In genomic region chr5:143066556-143067281, GRCh38 we compare ENCODE assay signal across 9 cellular contexts.
A peak's percentile ranks its signal among the peaks of the same experiment; 100 is the strongest.
DNase-seq lines count a peak whose midpoint lies in the region; ATAC-seq, FAIRE-seq and TF ChIP-seq lines count a peak whose summit lies in the region.
"Had no signal": no experiment of that assay in that cellular context is flagged by ENCODE, and none has a peak within 500 bp of the region (broad histone marks: within the 10 kb centered on the region; RNA-seq: fewer than 3 reads in every experiment).

No MANE protein-coding gene starts in this region.

- peaks cover 31 to 39% of the 10 kb centered on the region in 2 donors for H3K4me1 Mint-ChIP-seq in stimulated activated naive B cell treated with anti-CD40 and anti-IgM and Interleukin-4, amounts not matched to agents 10 μg/mL and 1 μg/mL and 100 μg/mL, for 72 hours
- peaks cover 40% of the 10 kb centered on the region for H3K4me1 Mint-ChIP-seq in endodermal cell

- H3K9me3 ChIP-seq in endodermal cell (ENCODE audit: control insufficient read depth, low read length), result peaks cover 13% of the 10 kb centered on the region

- H3K27me3 ChIP-seq in endodermal cell (ENCODE audit: control insufficient read depth, insufficient read depth, low read length, poor library complexity, severe bottlenecking), result no peaks in the 10 kb centered on the region

- FAIRE-seq in GM12891 (lab: Jason Lieb, UNC), result peak; percentile 83
- FAIRE-seq: bronchial epithelial cell had no signal

- peak; percentile 58 for ATAC-seq in GM21526 (IDR thresholded peaks at IDR 0.05; ENCODE audit: low FRiP score, unreplicated experiment)
- peak; percentile 79 to 83 for ATAC-seq in stimulated activated naive B cell treated with anti-CD40 and anti-IgM and Interleukin-4, amounts not matched to agents 10 μg/mL and 1 μg/mL and 100 μg/mL, for 72 hours (replicated peaks)

- no peaks in the 10 kb centered on the region for H3K27me3 Mint-ChIP-seq in stimulated activated naive B cell treated with anti-CD40 and anti-IgM and Interleukin-4, amounts not matched to agents 10 μg/mL and 1 μg/mL and 100 μg/mL, for 72 hours
- H3K27me3 Mint-ChIP-seq in endodermal cell (ENCODE audit: insufficient read depth), result no peaks in the 10 kb centered on the region

- no peak overlapping the region for H3K27ac ChIP-seq in endodermal cell (ENCODE audit: low read depth, low read length)

- peaks cover 11% of the 10 kb centered on the region for H3K4me1 ChIP-seq in endodermal cell (ENCODE audit: control insufficient read depth, insufficient read depth, low read length)

- H3K36me3 Mint-ChIP-seq in stimulated activated naive B cell treated with anti-CD40 and anti-IgM and Interleukin-4, amounts not matched to agents 10 μg/mL and 1 μg/mL and 100 μg/mL, for 72 hours, result peaks cover 14 to 31% of the 10 kb centered on the region in 2 donors
- H3K36me3 Mint-ChIP-seq in endodermal cell (ENCODE audit: low read depth), result peaks cover 47% of the 10 kb centered on the region

- TF ChIP-seq CTCF in fibroblast of mammary gland (conservative IDR thresholded peaks at IDR 0.05; ENCODE audit: control insufficient read depth, insufficient read depth, low read depth, low read length) (no peak), endodermal cell (conservative IDR thresholded peaks at IDR 0.05) (no peak)

- WGBS in endodermal cell (ENCODE audit: insufficient coverage in 1 of 2, insufficient read length in 1 of 2), 2 experiments, result 85% methylated on average over 8 of the region's 8 CpGs; no CpG with 5 or more reads in 1 of the 2 experiments

- H3K9ac ChIP-seq in endodermal cell (ENCODE audit: extremely low read depth, low read length, poor library complexity, severe bottlenecking), result no peak overlapping the region

- TF ChIP-seq POLR2A in GM12891 (IDR thresholded peaks at IDR 0.05; ENCODE audit: low read depth, low read length), result no peak

- H3K4me3 Mint-ChIP-seq in stimulated activated naive B cell treated with anti-CD40 and anti-IgM and Interleukin-4, amounts not matched to agents 10 μg/mL and 1 μg/mL and 100 μg/mL, for 72 hours, result peak overlapping the region in 1 of 2 donors; percentile 21
- H3K4me3 Mint-ChIP-seq in endodermal cell, result no peak overlapping the region

- no peak overlapping the region for H3K4me3 ChIP-seq in fibroblast of mammary gland (ENCODE audit: control insufficient read depth, low read depth, low read length)
- no peak overlapping the region for H3K4me3 ChIP-seq in endodermal cell (ENCODE audit: low read length)

- H3K9me3 Mint-ChIP-seq in stimulated activated naive B cell treated with anti-CD40 and anti-IgM and Interleukin-4, amounts not matched to agents 10 μg/mL and 1 μg/mL and 100 μg/mL, for 72 hours, result peaks cover under 1 to 2% of the 10 kb centered on the region in 2 donors
- H3K9me3 Mint-ChIP-seq in endodermal cell, result peaks cover 15% of the 10 kb centered on the region

- no peak for DNase-seq in GM12891 (ENCODE audit: insufficient read length, low spot score)
- DNase-seq in MV-4-11 (lab: John Stamatoyannopoulos, UW), result peak; percentile 29
- DNase-seq in fibroblast of mammary gland (ENCODE audit: low read depth), result peak; percentile 74
- peak; percentile 3 for DNase-seq in stimulated activated naive B cell treated with anti-CD40 and anti-IgM and Interleukin-4, amounts not matched to agents 10 μg/mL and 1 μg/mL and 100 μg/mL, for 72 hours
- DNase-seq in NCI-H2029 treated with DMSO at 0.1 percent for 48 hours (lab: John Stamatoyannopoulos, UW), result no peak
- DNase-seq in endodermal cell, result no peak
- no peak for DNase-seq in DMS 273 treated with DMSO at 0.1 percent for 48 hours (lab: John Stamatoyannopoulos, UW)

- H3K36me3 ChIP-seq in endodermal cell (ENCODE audit: control insufficient read depth, insufficient read depth, low read length), result peaks cover 4% of the 10 kb centered on the region

- peak overlapping the region; percentile 63 for H3K27ac Mint-ChIP-seq in stimulated activated naive B cell treated with anti-CD40 and anti-IgM and Interleukin-4, amounts not matched to agents 10 μg/mL and 1 μg/mL and 100 μg/mL, for 72 hours
- H3K27ac Mint-ChIP-seq in endodermal cell, result no peak overlapping the region

TF ChIP-seq in GM12891, 5 proteins besides CTCF, POLR2A, EP300 and RAD21:
- peak; percentile 15; the same call in 1 of the 2 replicates for TF ChIP-seq TAF1 (IDR thresholded peaks at IDR 0.05; ENCODE audit: low read depth, low read length)
- no peak for TF ChIP-seq POLR2AphosphoS5 (IDR thresholded peaks at IDR 0.05; ENCODE audit: low read depth, low read length)
- TF ChIP-seq POU2F2 (IDR thresholded peaks at IDR 0.05; ENCODE audit: low read depth, low read length), result no peak

Comparison
In these comparisons a context has a peak if more than half of its experiments do, and no peak if none do; other contexts are left out.
1. DNase-seq: peak in MV-4-11 (single experiment), fibroblast of mammary gland (single experiment) and stimulated activated naive B cell treated with anti-CD40 and anti-IgM and Interleukin-4, amounts not matched to agents 10 μg/mL and 1 μg/mL and 100 μg/mL, for 72 hours (single experiment); none in GM12891 (single experiment), NCI-H2029 treated with DMSO at 0.1 percent for 48 hours (single experiment), endodermal cell (single experiment) and DMS 273 treated with DMSO at 0.1 percent for 48 hours (single experiment).